9 cellular contexts compared by ENCODE assay signal in genomic region chr3:56790016-56790950, GRCh38. TPM values are rescaled to one million over a fixed set of nuclear protein-coding genes. Genes with fewer than 3 reads are reported as not detected.
DNase-seq lines count a peak whose midpoint lies in the region; ATAC-seq and TF ChIP-seq lines count a peak whose summit lies in the region.
"Had no signal": no experiment of that assay in that cellular context is flagged by ENCODE, and none has a peak within 500 bp of the region (broad histone marks: within the 10 kb centered on the region; RNA-seq: fewer than 3 reads in every experiment).

No MANE protein-coding gene starts in this region.

- intact Hi-C loops in CD14-positive monocyte (cut with micrococcal nuclease) (no loop called here), prostate gland (cut with DNase I) (no loop called here)

- peak overlapping the region in 1 of 2 donors; percentile 50 for H3K4me3 Mint-ChIP-seq in CD14-positive monocyte
- H3K4me3 Mint-ChIP-seq in activated naive CD4-positive, alpha-beta T cell treated with anti-CD3 and anti-CD28 coated beads, Interleukin-2, amount 50 U/mL, for 24 hours, result peak overlapping the region; percentile 73
- H3K4me3 Mint-ChIP-seq in naive B cell, result peak overlapping the region in 4 of 8 donors; percentile 12 to 39 (median 34)

- H3K27me3 Mint-ChIP-seq in CD14-positive monocyte (ENCODE audit: low read depth in 3 of 3), result no peaks in the 10 kb centered on the region
- H3K27me3 Mint-ChIP-seq in activated naive CD4-positive, alpha-beta T cell treated with anti-CD3 and anti-CD28 coated beads, Interleukin-2, amount 50 U/mL, for 24 hours, result no peaks in the 10 kb centered on the region
- no peaks in the 10 kb centered on the region for H3K27me3 Mint-ChIP-seq in naive B cell

- no peak for ATAC-seq in naive B cell (ENCODE audit: low read depth in 2 of 2)

- H3K27ac ChIP-seq in prostate gland (no peak overlapping the region), tibial nerve (peak overlapping the region in 1 of 4 donors; percentile 58)

- H3K4me1 Mint-ChIP-seq in CD14-positive monocyte (peaks cover 74% of the 10 kb centered on the region), naive B cell (peaks cover 21 to 49% (median 38%) of the 10 kb centered on the region in 3 donors)
- H3K4me1 Mint-ChIP-seq in activated naive CD4-positive, alpha-beta T cell treated with anti-CD3 and anti-CD28 coated beads, Interleukin-2, amount 50 U/mL, for 24 hours, result peaks cover 90% of the 10 kb centered on the region

- no peaks in the 10 kb centered on the region for H3K36me3 ChIP-seq in prostate gland
- H3K36me3 ChIP-seq in tibial nerve, result no peaks in the 10 kb centered on the region
- H3K36me3 ChIP-seq: MG63 had no signal

- H3K27ac Mint-ChIP-seq in CD14-positive monocyte (peak overlapping the region; percentile 50 to 83 (median 63)), naive B cell (peak overlapping the region in 5 of 6 donors; percentile 10 to 82 (median 32))
- H3K27ac Mint-ChIP-seq in activated naive CD4-positive, alpha-beta T cell treated with anti-CD3 and anti-CD28 coated beads, Interleukin-2, amount 50 U/mL, for 24 hours, result peak overlapping the region; percentile 97

- H3K4me3 ChIP-seq in prostate gland (no peak overlapping the region), tibial nerve (no peak overlapping the region)
- H3K4me3 ChIP-seq: MG63 had no signal

- H3K27me3 ChIP-seq in prostate gland (replicated peaks; ENCODE audit: insufficient read depth) (no peaks in the 10 kb centered on the region), tibial nerve (no peaks in the 10 kb centered on the region)
- H3K27me3 ChIP-seq: MG63 had no signal

- no peak for DNase-seq in CD14-positive monocyte (ENCODE audit: low spot score)
- DNase-seq in Kasumi-1 (lab: John Stamatoyannopoulos, UW), result peak; percentile 44 to 70
- DNase-seq in naive B cell, result no peak
- DNase-seq in RKO (ENCODE audit: low spot score), result no peak
- DNase-seq in prostate gland (ENCODE audit: low spot score), result no peak
- no peak for DNase-seq in dedifferentiated amniotic fluid mesenchymal stem cell (ENCODE audit: extremely low spot score)
- DNase-seq in tibial nerve (ENCODE audit: low spot score in 2 of 2), result no peak
- DNase-seq: MG63 had no signal

- H3K36me3 Mint-ChIP-seq in CD14-positive monocyte (peaks cover 12 to 26% of the 10 kb centered on the region in 2 donors), naive B cell (no peaks in the 10 kb centered on the region)
- peaks cover 13% of the 10 kb centered on the region for H3K36me3 Mint-ChIP-seq in activated naive CD4-positive, alpha-beta T cell treated with anti-CD3 and anti-CD28 coated beads, Interleukin-2, amount 50 U/mL, for 24 hours

- H3K9me3 Mint-ChIP-seq in CD14-positive monocyte (no peaks in the 10 kb centered on the region), naive B cell (no peaks in the 10 kb centered on the region)
- H3K9me3 Mint-ChIP-seq in activated naive CD4-positive, alpha-beta T cell treated with anti-CD3 and anti-CD28 coated beads, Interleukin-2, amount 50 U/mL, for 24 hours, result no peaks in the 10 kb centered on the region

- TF ChIP-seq CTCF in CD14-positive monocyte (IDR thresholded peaks at IDR 0.05) (no peak), prostate gland (IDR thresholded peaks at IDR 0.05) (no peak), tibial nerve (IDR thresholded peaks at IDR 0.05) (no peak)

- H3K4me1 ChIP-seq in prostate gland (replicated peaks) (peaks cover 2% of the 10 kb centered on the region), tibial nerve (peaks cover 0 to 26% (median 16%) of the 10 kb centered on the region in 4 donors)

- TF ChIP-seq POLR2A in prostate gland (IDR thresholded peaks at IDR 0.05) (no peak), tibial nerve (IDR thresholded peaks at IDR 0.05) (no peak)

- 74% methylated on average over 7 of the region's 7 CpGs for WGBS in prostate gland
- WGBS in tibial nerve, 2 donors, result 77 to 80% methylated on average over 7 of the region's 7 CpGs

- TF ChIP-seq EP300 in tibial nerve (IDR thresholded peaks at IDR 0.05), result no peak

- H3K9me3 ChIP-seq in prostate gland, result no peaks in the 10 kb centered on the region
- H3K9me3 ChIP-seq in tibial nerve, result no peaks in the 10 kb centered on the region
- H3K9me3 ChIP-seq: MG63 had no signal

RNA-seq across cellular contexts. Expression of gene ARHGEF3, which starts 11.5 kb away (rescaled TPM):
- polyA plus RNA-seq in CD14-positive monocyte (10 to 100 TPM; 22.6 to 29.5 TPM), naive B cell (ENCODE audit: low read depth in 6 of 6) (10 to 100 TPM; 30.1 to 43.7 (median 38.4) TPM)
- total RNA-seq in prostate gland (10 to 100 TPM; 21.6 to 59.4 TPM), tibial nerve (10 to 100 TPM; 13.0 to 21.9 (median 13.8) TPM)

Comparison
In these comparisons a context has a peak if more than half of its experiments do, and no peak if none do; other contexts are left out.
1. DNase-seq: peak in Kasumi-1 (2 of 2); none in CD14-positive monocyte (single experiment), naive B cell (single experiment), RKO (single experiment), prostate gland (single experiment), dedifferentiated amniotic fluid mesenchymal stem cell (single experiment) and tibial nerve (0 of 2).
2. H3K27ac Mint-ChIP-seq: peak in every context shown above with its lines; median percentile 97 in activated naive CD4-positive, alpha-beta T cell treated with anti-CD3 and anti-CD28 coated beads, Interleukin-2, amount 50 U/mL, for 24 hours; 63 in CD14-positive monocyte; 32 in naive B cell.